In genomic region chr1:113905435-113905861, GRCh38 we compare ENCODE assay signal across 1 cellular context.
TF ChIP-seq lines count a peak whose summit lies in the region.

No MANE protein-coding gene starts in this region.

TF ChIP-seq in HEK293, 187 proteins besides CTCF, POLR2A, EP300 and RAD21 (continued from another document):
- TF ChIP-seq ZNF18 (tag by site-specific recombination; IDR thresholded peaks at IDR 0.05) (0 out of 2 replicates have a peak, but pooled peaks have one; percentile 50), ZNF777 (tag by site-specific recombination; IDR thresholded peaks at IDR 0.05; ENCODE audit: borderline replicate concordance) (no peak), ZBTB20 (tag by site-specific recombination; IDR thresholded peaks at IDR 0.05) (peak; percentile 72), ZNF600 (tag by site-specific recombination; IDR thresholded peaks at IDR 0.05) (no peak; the same call in 1 of the 2 replicates), ZNF426 (tag by site-specific recombination; IDR thresholded peaks at IDR 0.05) (no peak), ZNF280C (tag by site-specific recombination; IDR thresholded peaks at IDR 0.05) (no peak), RBAK (tag by site-specific recombination; IDR thresholded peaks at IDR 0.05) (no peak), ZNF311 (tag by site-specific recombination; IDR thresholded peaks at IDR 0.05; ENCODE audit: borderline replicate concordance) (no peak), ZBTB1 (tag by site-specific recombination; IDR thresholded peaks at IDR 0.05) (no peak; the same call in 1 of the 2 replicates), ZNF354C (tag by site-specific recombination; IDR thresholded peaks at IDR 0.05; ENCODE audit: borderline replicate concordance, low read depth) (no peak), ZFP3 (tag by site-specific recombination; IDR thresholded peaks at IDR 0.05; ENCODE audit: low read depth) (no peak), ZNF621 (tag by site-specific recombination; IDR thresholded peaks at IDR 0.05) (no peak), PRDM1 (tag by site-specific recombination; IDR thresholded peaks at IDR 0.05) (no peak), GFI1B (tag by site-specific recombination; IDR thresholded peaks at IDR 0.05) (no peak), ZNF214 (tag by site-specific recombination; IDR thresholded peaks at IDR 0.05; ENCODE audit: borderline replicate concordance) (no peak)
- TF ChIP-seq, protein P1, sequence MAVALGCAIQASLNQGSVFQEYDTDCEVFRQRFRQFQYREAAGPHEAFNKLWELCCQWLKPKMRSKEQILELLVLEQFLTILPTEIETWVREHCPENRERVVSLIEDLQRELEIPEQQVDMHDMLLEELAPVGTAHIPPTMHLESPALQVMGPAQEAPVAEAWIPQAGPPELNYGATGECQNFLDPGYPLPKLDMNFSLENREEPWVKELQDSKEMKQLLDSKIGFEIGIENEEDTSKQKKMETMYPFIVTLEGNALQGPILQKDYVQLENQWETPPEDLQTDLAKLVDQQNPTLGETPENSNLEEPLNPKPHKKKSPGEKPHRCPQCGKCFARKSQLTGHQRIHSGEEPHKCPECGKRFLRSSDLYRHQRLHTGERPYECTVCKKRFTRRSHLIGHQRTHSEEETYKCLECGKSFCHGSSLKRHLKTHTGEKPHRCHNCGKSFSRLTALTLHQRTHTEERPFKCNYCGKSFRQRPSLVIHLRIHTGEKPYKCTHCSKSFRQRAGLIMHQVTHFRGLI (tag by site-specific recombination; IDR thresholded peaks at IDR 0.05), result no peak
- TF ChIP-seq, protein P2, sequence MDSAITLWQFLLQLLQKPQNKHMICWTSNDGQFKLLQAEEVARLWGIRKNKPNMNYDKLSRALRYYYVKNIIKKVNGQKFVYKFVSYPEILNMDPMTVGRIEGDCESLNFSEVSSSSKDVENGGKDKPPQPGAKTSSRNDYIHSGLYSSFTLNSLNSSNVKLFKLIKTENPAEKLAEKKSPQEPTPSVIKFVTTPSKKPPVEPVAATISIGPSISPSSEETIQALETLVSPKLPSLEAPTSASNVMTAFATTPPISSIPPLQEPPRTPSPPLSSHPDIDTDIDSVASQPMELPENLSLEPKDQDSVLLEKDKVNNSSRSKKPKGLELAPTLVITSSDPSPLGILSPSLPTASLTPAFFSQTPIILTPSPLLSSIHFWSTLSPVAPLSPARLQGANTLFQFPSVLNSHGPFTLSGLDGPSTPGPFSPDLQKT (IDR thresholded peaks at IDR 0.05; ENCODE audit: borderline replicate concordance, low read depth, low read length), result no peak
